In genomic region chr3:51691021-51691420, GRCh38 we compare ENCODE assay signal across 16 cellular contexts. TPM values are rescaled to one million over a fixed set of nuclear protein-coding genes. Genes with fewer than 3 reads are reported as not detected.
"Had no signal": no experiment of that assay in that cellular context is flagged by ENCODE, and none has a peak within 500 bp of the region (broad histone marks: within the 10 kb centered on the region; RNA-seq: fewer than 3 reads in every experiment).

No MANE protein-coding gene starts in this region.

- H3K27ac Mint-ChIP-seq: activated T-helper 2 cell treated with anti-CD3 and anti-CD28 coated beads, Interferon-gamma antibody, Interleukin-2, Interleukin-4, amounts not matched to agents 10 μg/mL and 5 μg/mL and 100 μg/mL, durations not matched to agents 14 hours and 24 hours and 36 hours; stimulated activated naive B cell treated with anti-CD40 and anti-IgM and Interleukin-4, amounts not matched to agents 10 μg/mL and 1 μg/mL and 100 μg/mL, for 72 hours had no signal

- H3K4me1 ChIP-seq: right lobe of liver had no signal

- H3K9me3 ChIP-seq: adrenal gland, mucosa of descending colon, right lobe of liver, upper lobe of left lung had no signal

- H3K4me3 ChIP-seq: adrenal gland, mucosa of descending colon, right lobe of liver, upper lobe of left lung had no signal

- H3K27me3 Mint-ChIP-seq: effector memory CD8-positive, alpha-beta T cell; naive thymus-derived CD8-positive, alpha-beta T cell; stimulated activated naive B cell treated with anti-CD40 and anti-IgM and Interleukin-4, amounts not matched to agents 10 μg/mL and 1 μg/mL and 100 μg/mL, for 72 hours had no signal

- H3K4me3 Mint-ChIP-seq: effector memory CD8-positive, alpha-beta T cell; stimulated activated naive B cell treated with anti-CD40 and anti-IgM and Interleukin-4, amounts not matched to agents 10 μg/mL and 1 μg/mL and 100 μg/mL, for 72 hours had no signal

- H3K27me3 ChIP-seq: adrenal gland, right lobe of liver, upper lobe of left lung had no signal

- ATAC-seq: effector memory CD8-positive, alpha-beta T cell; left colon; mucosa of descending colon; naive thymus-derived CD8-positive, alpha-beta T cell; right lobe of liver; stimulated activated naive B cell treated with anti-CD40 and anti-IgM and Interleukin-4, amounts not matched to agents 10 μg/mL and 1 μg/mL and 100 μg/mL, for 72 hours had no signal

- DNase-seq: activated CD8-positive, alpha-beta memory T cell treated with anti-CD3 and anti-CD28 coated beads for 24 hours; activated naive CD4-positive, alpha-beta T cell treated with anti-CD3 and anti-CD28 coated beads, Interleukin-2, amount 50 U/mL, for 16 hours; adrenal gland; central memory CD4-positive, alpha-beta T cell; effector memory CD8-positive, alpha-beta T cell; erythroblast; left colon; mammary epithelial cell; mucosa of descending colon; naive thymus-derived CD8-positive, alpha-beta T cell; right lobe of liver; stimulated activated CD4-positive, alpha-beta T cell treated with anti-CD3 and anti-CD28 coated beads, Interleukin-1b, Interleukin-23, amount 100 ng/mL, for 48 hours; stimulated activated naive B cell treated with anti-CD40 and anti-IgM and Interleukin-4, amounts not matched to agents 10 μg/mL and 1 μg/mL and 100 μg/mL, for 72 hours; T1000; upper lobe of left lung had no signal

- H3K9me3 Mint-ChIP-seq: activated T-helper 2 cell treated with anti-CD3 and anti-CD28 coated beads, Interferon-gamma antibody, Interleukin-2, Interleukin-4, amounts not matched to agents 10 μg/mL and 5 μg/mL and 100 μg/mL, durations not matched to agents 14 hours and 24 hours and 36 hours; effector memory CD8-positive, alpha-beta T cell; naive thymus-derived CD8-positive, alpha-beta T cell; stimulated activated naive B cell treated with anti-CD40 and anti-IgM and Interleukin-4, amounts not matched to agents 10 μg/mL and 1 μg/mL and 100 μg/mL, for 72 hours had no signal

- H3K27ac ChIP-seq: adrenal gland, right lobe of liver, upper lobe of left lung had no signal

RNA-seq across cellular contexts. Expression of gene GRM2, which starts 15.8 kb away (rescaled TPM):
- total RNA-seq: left colon had no signal
